In the genomic region with DNA sequence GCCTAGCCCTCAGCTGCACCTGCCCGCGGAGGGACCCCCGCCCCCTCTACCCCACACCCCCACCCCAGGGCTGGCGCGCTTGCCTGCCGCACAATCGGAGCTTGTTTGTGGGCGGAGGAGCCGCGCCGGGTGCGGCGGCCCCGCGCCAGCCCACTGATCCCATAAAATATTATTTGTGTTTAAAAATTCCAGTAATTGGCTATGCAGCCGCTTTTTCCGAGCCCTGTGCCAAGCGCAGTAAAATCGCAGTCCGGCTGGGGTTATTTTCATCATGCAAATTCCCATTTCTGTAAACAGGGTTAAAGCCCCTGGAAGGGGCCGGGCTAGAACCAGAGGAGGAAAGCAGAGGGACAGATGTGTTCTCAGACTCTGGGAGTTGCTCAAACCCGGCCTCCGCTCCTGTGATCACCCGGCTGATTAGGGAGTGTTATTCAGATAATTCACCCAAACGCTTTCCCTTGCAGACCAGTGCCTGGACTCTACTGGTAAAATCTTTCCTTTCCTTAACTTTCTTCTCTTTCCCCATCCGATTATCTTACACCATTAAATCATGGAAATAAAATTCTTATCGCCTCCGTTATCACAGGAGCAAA, we compare ENCODE assay signal across 8 cellular contexts.
A peak's percentile ranks its signal among the peaks of the same experiment; 100 is the strongest.
DNase-seq lines count a peak whose midpoint lies in the region; ATAC-seq and TF ChIP-seq lines count a peak whose summit lies in the region.

No MANE protein-coding gene starts in this region.

- H3K4me1 Mint-ChIP-seq in activated T-helper 17 cell treated with anti-CD3 and anti-CD28 coated beads, Interleukin-2, amount 50 U/mL, for 72 hours = peaks cover 8% of the 10 kb centered on the region

- no peaks in the 10 kb centered on the region for H3K36me3 Mint-ChIP-seq in activated T-helper 17 cell treated with anti-CD3 and anti-CD28 coated beads, Interleukin-2, amount 50 U/mL, for 72 hours (ENCODE audit: low read depth)

- no peak for ATAC-seq in activated T-helper 17 cell treated with anti-CD3 and anti-CD28 coated beads, Interleukin-2, amount 50 U/mL, for 72 hours (replicated peaks)
- ATAC-seq in GM18517 (IDR thresholded peaks at IDR 0.05; ENCODE audit: unreplicated experiment) (no peak), HG02970 (IDR thresholded peaks at IDR 0.05; ENCODE audit: low FRiP score, unreplicated experiment) (no peak)

- H3K27ac ChIP-seq in subcutaneous abdominal adipose tissue (ENCODE audit: low read depth, low read length) = peak overlapping the region; percentile 60

- peak overlapping the region in 1 of 5 donors; percentile 14 for H3K9ac ChIP-seq in subcutaneous abdominal adipose tissue (ENCODE audit: low read length in 5 of 5)

- H3K4me3 ChIP-seq in kidney epithelial cell (ENCODE audit: low read depth, low read length) (peak overlapping the region; percentile 24), subcutaneous abdominal adipose tissue (ENCODE audit: low read depth in 1 of 5, low read length in 5 of 5) (peak overlapping the region; percentile 26 to 65 (median 42))

- H3K27me3 Mint-ChIP-seq in activated T-helper 17 cell treated with anti-CD3 and anti-CD28 coated beads, Interleukin-2, amount 50 U/mL, for 72 hours = peaks cover 5% of the 10 kb centered on the region

- no peaks in the 10 kb centered on the region for H3K9me3 Mint-ChIP-seq in activated T-helper 17 cell treated with anti-CD3 and anti-CD28 coated beads, Interleukin-2, amount 50 U/mL, for 72 hours

- TF ChIP-seq CTCF in kidney epithelial cell (IDR thresholded peaks at IDR 0.05; ENCODE audit: insufficient read depth, low read length, poor library complexity, severe bottlenecking) = no peak

- H3K4me1 ChIP-seq in subcutaneous abdominal adipose tissue (ENCODE audit: control insufficient read depth in 5 of 5, insufficient read depth in 5 of 5, low read length in 5 of 5) = peaks cover 4 to 49% (median 46%) of the 10 kb centered on the region in 5 donors

- peak overlapping the region; percentile 52 for H3K27ac Mint-ChIP-seq in activated T-helper 17 cell treated with anti-CD3 and anti-CD28 coated beads, Interleukin-2, amount 50 U/mL, for 72 hours

- DNase-seq in NCI-H2081 (lab: John Stamatoyannopoulos, UW) (peak; percentile 37 to 52), NCI-H2081 treated with DMSO at 0.1 percent for 48 hours (lab: John Stamatoyannopoulos, UW) (no peak), kidney epithelial cell (ENCODE audit: low read depth) (no peak), GF-D8 (lab: John Stamatoyannopoulos, UW) (no peak)

- no peaks in the 10 kb centered on the region for H3K36me3 ChIP-seq in kidney epithelial cell (ENCODE audit: control insufficient read depth, insufficient read depth, low read length)
- no peaks in the 10 kb centered on the region for H3K36me3 ChIP-seq in subcutaneous abdominal adipose tissue (ENCODE audit: control insufficient read depth in 5 of 5, insufficient read depth in 5 of 5, low read length in 5 of 5)

- peaks cover 20% of the 10 kb centered on the region for H3K27me3 ChIP-seq in kidney epithelial cell (ENCODE audit: control insufficient read depth, insufficient read depth, low read length)
- peaks cover 0 to 10% (median 3%) of the 10 kb centered on the region in 5 donors for H3K27me3 ChIP-seq in subcutaneous abdominal adipose tissue (ENCODE audit: control insufficient read depth in 5 of 5, insufficient read depth in 4 of 5, low read length in 5 of 5)

- H3K4me3 Mint-ChIP-seq in activated T-helper 17 cell treated with anti-CD3 and anti-CD28 coated beads, Interleukin-2, amount 50 U/mL, for 72 hours = peak overlapping the region; percentile 78

- no peaks in the 10 kb centered on the region for H3K9me3 ChIP-seq in subcutaneous abdominal adipose tissue (ENCODE audit: control insufficient read depth in 5 of 5, low read length in 5 of 5)

Comparison
In these comparisons a context has a peak if more than half of its experiments do, and no peak if none do; other contexts are left out.
1. DNase-seq: peak in NCI-H2081 (2 of 2); none in NCI-H2081 treated with DMSO at 0.1 percent for 48 hours (single experiment), kidney epithelial cell (single experiment) and GF-D8 (single experiment).